16 cellular contexts compared by ENCODE assay signal in genomic region chr3:126351771-126352475, GRCh38. TPM values are rescaled to one million over a fixed set of nuclear protein-coding genes. Genes with fewer than 3 reads are reported as not detected.
DNase-seq lines count a peak whose midpoint lies in the region; ATAC-seq and TF ChIP-seq lines count a peak whose summit lies in the region.
"Had no signal": no experiment of that assay in that cellular context is flagged by ENCODE, and none has a peak within 500 bp of the region (broad histone marks: within the 10 kb centered on the region; RNA-seq: fewer than 3 reads in every experiment).

No MANE protein-coding gene starts in this region.

- peaks cover 10% of the 10 kb centered on the region for H3K79me2 ChIP-seq in MM.1S (ENCODE audit: low read length)
- H3K79me2 ChIP-seq in mesendoderm (ENCODE audit: control insufficient read depth, insufficient read depth, low read length): no peaks in the 10 kb centered on the region

- no peak overlapping the region for H3K56ac ChIP-seq in mesendoderm (ENCODE audit: low read length)

- no peak overlapping the region for H2AFZ ChIP-seq in MM.1S (ENCODE audit: low read length)

- H4K5ac ChIP-seq in mesendoderm (ENCODE audit: low read length): no peak overlapping the region

- peaks cover 0 to 10% (median 5%) of the 10 kb centered on the region in 7 donors for H3K9me3 Mint-ChIP-seq in CD14-positive monocyte

- no peaks in the 10 kb centered on the region for H3K9me3 ChIP-seq in MM.1S (replicated peaks; ENCODE audit: insufficient read depth, low read length)
- no peaks in the 10 kb centered on the region for H3K9me3 ChIP-seq in esophagus muscularis mucosa
- H3K9me3 ChIP-seq in psoas muscle: no peaks in the 10 kb centered on the region
- H3K9me3 ChIP-seq: BLaER1 treated with 17β-estradiol and CSF1 and Interleukin-3, amounts not matched to agents 10 nM and 100 nM; vagina had no signal

- no peak for TF ChIP-seq POLR2A in esophagus muscularis mucosa (IDR thresholded peaks at IDR 0.05; ENCODE audit: low read depth)

- peaks cover 10% of the 10 kb centered on the region for H3K4me1 Mint-ChIP-seq in CD14-positive monocyte

- ATAC-seq in psoas muscle: no peak
- no peak for ATAC-seq in HG02970 (IDR thresholded peaks at IDR 0.05; ENCODE audit: low FRiP score, unreplicated experiment)
- ATAC-seq: GM12878 had no signal

- TF ChIP-seq CTCF in CD14-positive monocyte (IDR thresholded peaks at IDR 0.05): no peak
- peak; percentile 11; the same call in 1 of the 2 replicates for TF ChIP-seq CTCF in MM.1S (IDR thresholded peaks at IDR 0.05; ENCODE audit: low read length)
- peak in 1 of 3 experiments; percentile 8 for TF ChIP-seq CTCF in esophagus muscularis mucosa (IDR thresholded peaks at IDR 0.05)
- no peak for TF ChIP-seq CTCF in psoas muscle (IDR thresholded peaks at IDR 0.05)
- no peak for TF ChIP-seq CTCF in foreskin fibroblast (IDR thresholded peaks at IDR 0.05; ENCODE audit: low read depth, low read length)

- H3K27ac Mint-ChIP-seq in CD14-positive monocyte: no peak overlapping the region

- H3K79me1 ChIP-seq in mesendoderm (ENCODE audit: low read length): no peaks in the 10 kb centered on the region

- peaks cover 28 to 43% (median 31%) of the 10 kb centered on the region in 3 donors for H3K27me3 Mint-ChIP-seq in CD14-positive monocyte (ENCODE audit: low read depth in 3 of 3)

- H3K27me3 ChIP-seq in MM.1S (replicated peaks; ENCODE audit: insufficient read depth, low read length): no peaks in the 10 kb centered on the region
- no peaks in the 10 kb centered on the region for H3K27me3 ChIP-seq in esophagus muscularis mucosa
- H3K27me3 ChIP-seq in psoas muscle (ENCODE audit: insufficient read depth in 3 of 3, low read length in 2 of 3): no peaks in the 10 kb centered on the region
- no peaks in the 10 kb centered on the region for H3K27me3 ChIP-seq in mesendoderm (ENCODE audit: insufficient read depth, low read length, poor library complexity)
- H3K27me3 ChIP-seq: vagina had no signal

- peak; percentile 12 for DNase-seq in CD14-positive monocyte (ENCODE audit: low spot score)
- DNase-seq in MM.1S: peak; percentile 4
- no peak for DNase-seq in esophagus muscularis mucosa (ENCODE audit: extremely low spot score)
- peak; percentile 11 to 52 for DNase-seq in psoas muscle
- no peak for DNase-seq in RKO (ENCODE audit: low spot score)
- no peak for DNase-seq in mesendoderm
- DNase-seq in foreskin fibroblast: no peak
- DNase-seq: activated T-cell treated with anti-CD3 and anti-CD28 coated beads for 4 hours, amniotic stem cell, NCI-H1092, occipital lobe, OCI-M1 had no signal

- no peak overlapping the region for H3K23ac ChIP-seq in mesendoderm (ENCODE audit: low read length)

- H4K20me1 ChIP-seq in MM.1S (ENCODE audit: insufficient read depth, low read length): no peaks in the 10 kb centered on the region

- no peak overlapping the region for H2BK120ac ChIP-seq in mesendoderm (ENCODE audit: low read depth, low read length)

- no peak overlapping the region for H3K4ac ChIP-seq in mesendoderm (ENCODE audit: low read depth, low read length)

- no peaks in the 10 kb centered on the region for H3K9me2 ChIP-seq in MM.1S (replicated peaks; ENCODE audit: insufficient read depth, low read length)

- intact Hi-C loops in CD14-positive monocyte (cut with micrococcal nuclease): loop anchor here (10.0 kb wide), 2 partner anchors 113 to 123 kb away; partner anchors contain the start of gene ZXDC (in 1 of the 2)
- intact Hi-C loops in esophagus muscularis mucosa (cut with DNase I): loop anchor here (5.0 kb wide), 1 partner anchor 45 kb away; no protein-coding TSS in a partner anchor
- intact Hi-C loops in psoas muscle (cut with DNase I): loop anchor here in 1 of 2 donors (5.0 to 10.0 kb wide), 2 partner anchors 65 to 123 kb away; partner anchors contain the start of gene ZXDC

- no peak overlapping the region for H3K18ac ChIP-seq in mesendoderm (ENCODE audit: low read length)

- no peak overlapping the region for H2BK5ac ChIP-seq in mesendoderm (ENCODE audit: low read length)

- H2AK5ac ChIP-seq in mesendoderm (ENCODE audit: low read length): no peak overlapping the region

- no peak overlapping the region for H4K8ac ChIP-seq in mesendoderm (ENCODE audit: low read depth, low read length)

- H3K4me2 ChIP-seq in MM.1S (ENCODE audit: low read depth, low read length): no peak overlapping the region
- H3K4me2 ChIP-seq in mesendoderm (ENCODE audit: low read length): no peak overlapping the region

- H3K4me3 Mint-ChIP-seq in CD14-positive monocyte: no peak overlapping the region

- peaks cover 4 to 7% of the 10 kb centered on the region in 2 donors for H3K36me3 Mint-ChIP-seq in CD14-positive monocyte

- H3K36me3 ChIP-seq in MM.1S (replicated peaks; ENCODE audit: insufficient read depth, low read length): no peaks in the 10 kb centered on the region
- peaks cover 43 to 76% (median 57%) of the 10 kb centered on the region in 4 donors for H3K36me3 ChIP-seq in esophagus muscularis mucosa
- peaks cover 0 to 34% of the 10 kb centered on the region in 2 donors for H3K36me3 ChIP-seq in psoas muscle (ENCODE audit: insufficient read depth in 1 of 2, low read depth in 1 of 2)
- H3K36me3 ChIP-seq in mesendoderm (ENCODE audit: control insufficient read depth, insufficient read depth, low read length): no peaks in the 10 kb centered on the region
- H3K36me3 ChIP-seq: BLaER1 treated with 17β-estradiol and CSF1 and Interleukin-3, amounts not matched to agents 10 nM and 100 nM had no signal

- H3K4me3 ChIP-seq in MM.1S (ENCODE audit: low read length): no peak overlapping the region
- no peak overlapping the region for H3K4me3 ChIP-seq in esophagus muscularis mucosa
- H3K4me3 ChIP-seq in psoas muscle: no peak overlapping the region
- no peak overlapping the region for H3K4me3 ChIP-seq in mesendoderm (ENCODE audit: low read length)
- no peak overlapping the region for H3K4me3 ChIP-seq in foreskin fibroblast (ENCODE audit: low read depth in 1 of 2, low read length in 2 of 2)
- H3K4me3 ChIP-seq: BLaER1 treated with 17β-estradiol and CSF1 and Interleukin-3, amounts not matched to agents 10 nM and 100 nM; GM12878; vagina had no signal

- 0 out of 2 replicates have a peak, but pooled peaks cover 3% of the 10 kb centered on the region for H3K4me1 ChIP-seq in MM.1S (ENCODE audit: low read length)
- H3K4me1 ChIP-seq in esophagus muscularis mucosa: peaks cover 83 to 91% (median 88%) of the 10 kb centered on the region in 4 donors
- peaks cover 79% of the 10 kb centered on the region for H3K4me1 ChIP-seq in psoas muscle
- peaks cover 3% of the 10 kb centered on the region for H3K4me1 ChIP-seq in mesendoderm (ENCODE audit: control insufficient read depth, low read depth, low read length)

- H3F3A ChIP-seq in MM.1S (ENCODE audit: insufficient read depth, low read length): peaks cover 5% of the 10 kb centered on the region; the same call in 1 of the 2 replicates

- 92% methylated on average over 10 of the region's 18 CpGs for WGBS in esophagus muscularis mucosa
- 89 to 90% (median 89%) methylated on average over 18 of the region's 18 CpGs for WGBS in psoas muscle, 3 donors
- WGBS in mesendoderm (ENCODE audit: extremely low coverage, insufficient coverage, low lambda C conversion rate): no CpG with 5 or more reads among the region's 18 CpGs

- no peak overlapping the region for H3K9ac ChIP-seq in MM.1S (ENCODE audit: low read length)
- H3K9ac ChIP-seq in mesendoderm (ENCODE audit: low read length): no peak overlapping the region
- H3K9ac ChIP-seq: BLaER1 treated with 17β-estradiol and CSF1 and Interleukin-3, amounts not matched to agents 10 nM and 100 nM had no signal

- TF ChIP-seq EP300 in esophagus muscularis mucosa (IDR thresholded peaks at IDR 0.05): no peak

- H3K27ac ChIP-seq in MM.1S (ENCODE audit: low read length): no peak overlapping the region
- peak overlapping the region; percentile 5 to 98 (median 68) for H3K27ac ChIP-seq in esophagus muscularis mucosa (replicated peaks in 1 of 4)
- no peak overlapping the region for H3K27ac ChIP-seq in psoas muscle
- no peak overlapping the region for H3K27ac ChIP-seq in mesendoderm (ENCODE audit: low read depth, low read length)
- H3K27ac ChIP-seq: BLaER1 treated with 17β-estradiol and CSF1 and Interleukin-3, amounts not matched to agents 10 nM and 100 nM; vagina had no signal

- H2BK15ac ChIP-seq in mesendoderm (replicated peaks; ENCODE audit: low read depth): no peak overlapping the region

RNA-seq across cellular contexts. Expression of gene KLF15, which starts 5.3 kb away (rescaled TPM):
- polyA plus RNA-seq in CD14-positive monocyte: not detected
- 100 to 1,000 TPM in 2 of 4 donors, 10 to 100 TPM in 2; 84.3 to 208 (median 93.6) TPM for total RNA-seq in esophagus muscularis mucosa
- total RNA-seq in psoas muscle: 10 to 100 TPM; 13.2 to 64.0 (median 33.0) TPM
- polyA plus RNA-seq in psoas muscle: 10 to 100 TPM; 13.4 to 77.6 (median 44.0) TPM
- polyA plus RNA-seq in mesendoderm (2013, experiment 1 of 2): 1.6 TPM
- polyA plus RNA-seq in mesendoderm (2013, experiment 2 of 2): 1.6 TPM
- polyA plus RNA-seq: GM12878 had no signal

RNA-seq across cellular contexts. Expression of gene CFAP100, which starts 42.8 kb away (rescaled TPM):
- polyA plus RNA-seq in CD14-positive monocyte (not detected), psoas muscle (not detected)
- total RNA-seq in esophagus muscularis mucosa (not detected), psoas muscle (not detected)
- 0.37 TPM for polyA plus RNA-seq in mesendoderm (2013, experiment 1 of 2)
- polyA plus RNA-seq in mesendoderm (2013, experiment 2 of 2): 0.48 TPM
- total RNA-seq: GM12878, vagina had no signal

Comparison
In these comparisons a context has a peak if more than half of its experiments do, and no peak if none do; other contexts are left out.
1. DNase-seq: peak in CD14-positive monocyte (single experiment), MM.1S (single experiment) and psoas muscle (2 of 2); none in esophagus muscularis mucosa (single experiment), RKO (single experiment), mesendoderm (single experiment) and foreskin fibroblast (0 of 2).
2. H3K27ac ChIP-seq: peak in esophagus muscularis mucosa (4 of 4); none in MM.1S (single experiment), psoas muscle (single experiment) and mesendoderm (single experiment).